9 cellular contexts compared by ENCODE assay signal in the genomic region with DNA sequence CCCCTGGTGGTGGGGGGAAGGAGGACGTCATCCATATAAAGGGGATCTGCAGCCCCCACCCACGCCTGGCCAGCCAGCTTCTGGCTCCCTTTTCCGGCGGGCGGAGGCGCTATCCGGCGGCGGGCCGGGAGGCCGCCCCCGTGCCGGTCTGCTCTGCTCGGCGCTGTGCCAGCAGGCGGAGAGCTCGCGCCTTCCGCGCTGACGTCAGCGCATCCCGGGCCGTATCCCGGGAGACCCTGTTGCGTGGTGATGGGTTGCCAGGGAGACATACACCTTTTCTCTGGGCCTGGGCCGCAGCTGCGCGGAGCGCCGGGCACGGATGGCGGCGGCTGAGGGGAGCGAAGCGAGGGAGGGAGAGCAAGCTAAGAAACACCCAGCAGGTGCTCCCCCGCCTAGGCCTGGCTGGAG. TPM values are rescaled to one million over a fixed set of nuclear protein-coding genes. Genes with fewer than 3 reads are reported as not detected.
DNase-seq lines count a peak whose midpoint lies in the region; ATAC-seq and TF ChIP-seq lines count a peak whose summit lies in the region.
"Had no signal": no experiment of that assay in that cellular context is flagged by ENCODE, and none has a peak within 500 bp of the region (broad histone marks: within the 10 kb centered on the region; RNA-seq: fewer than 3 reads in every experiment).

No MANE protein-coding gene starts in this region.

- TF ChIP-seq POLR2A in Peyer's patch (IDR thresholded peaks at IDR 0.05): no peak

- peaks cover 32% of the 10 kb centered on the region for H3K4me1 Mint-ChIP-seq in nephron

- peak overlapping the region; percentile 49 to 98 (median 90) for H3K27ac ChIP-seq in Peyer's patch

- peak; percentile 37 for DNase-seq in GOT3 (lab: John Stamatoyannopoulos, UW)
- DNase-seq in Peyer's patch: peak in 1 of 3 donors; percentile 67
- peak; percentile 76 for DNase-seq in fibroblast of gingiva (ENCODE audit: low read depth)
- no peak for DNase-seq in HAP-1 (ENCODE audit: low spot score in 2 of 2)

- no peaks in the 10 kb centered on the region for H3K9me3 ChIP-seq in Peyer's patch
- H3K9me3 ChIP-seq in HAP-1: no peaks in the 10 kb centered on the region

- H3K4me3 ChIP-seq in Peyer's patch (peak overlapping the region in 1 of 4 donors; percentile 92), HAP-1 (no peak overlapping the region)

- H3K36me3 Mint-ChIP-seq in nephron (ENCODE audit: low read depth): peaks cover 14% of the 10 kb centered on the region

- in situ Hi-C loops in HAP-1 (cut with MboI; ENCODE audit: low sequenced_read_pairs): no loop called here

- H3K4me3 Mint-ChIP-seq in nephron: peak overlapping the region; percentile 91 to 94 (median 93)

- H3K36me3 ChIP-seq in Peyer's patch (peaks cover 0 to 39% (median 0%) of the 10 kb centered on the region in 3 donors), HAP-1 (replicated peaks) (peaks cover 24% of the 10 kb centered on the region)

- no peak for ATAC-seq in HG03439 (IDR thresholded peaks at IDR 0.05; ENCODE audit: unreplicated experiment)
- ATAC-seq in GM19395 (IDR thresholded peaks at IDR 0.05; ENCODE audit: unreplicated experiment): no peak
- ATAC-seq in HG02678 (IDR thresholded peaks at IDR 0.05; ENCODE audit: unreplicated experiment): no peak
- ATAC-seq: HCT116 had no signal

- H3K4me1 ChIP-seq in Peyer's patch (peaks cover 0 to 24% (median 3%) of the 10 kb centered on the region in 4 donors), HAP-1 (no peaks in the 10 kb centered on the region)

- H3K9me3 Mint-ChIP-seq in nephron: no peaks in the 10 kb centered on the region

- no peaks in the 10 kb centered on the region for H3K27me3 ChIP-seq in Peyer's patch
- H3K27me3 ChIP-seq in HAP-1 (ENCODE audit: low read depth): no peaks in the 10 kb centered on the region

- peak overlapping the region; percentile 67 to 96 (median 89) for H3K27ac Mint-ChIP-seq in nephron

- H3K27me3 Mint-ChIP-seq in nephron (ENCODE audit: low read depth): peaks cover 3% of the 10 kb centered on the region

- TF ChIP-seq CTCF in Peyer's patch (IDR thresholded peaks at IDR 0.05): no peak
- peak in 2 of 3 experiments; percentile 8 to 10 for TF ChIP-seq CTCF in nephron (IDR thresholded peaks at IDR 0.05; ENCODE audit: unreplicated experiment in 3 of 3)

RNA-seq across cellular contexts. Expression of a gene that starts 1.1 kb away (rescaled TPM):
- 10 to 100 TPM in 3 of 4 donors, 1 to 10 TPM in 1; 5.8 to 47.9 (median 19.6) TPM for total RNA-seq in Peyer's patch

RNA-seq across cellular contexts. Expression of a gene that starts 22.9 kb away (rescaled TPM):
- 10 to 100 TPM; 11.6 to 87.8 (median 63.8) TPM for total RNA-seq in Peyer's patch

RNA-seq across cellular contexts. Expression of a gene that starts 23.0 kb away (rescaled TPM):
- 100 to 1,000 TPM in 3 of 4 donors, 10 to 100 TPM in 1; 90.8 to 307 (median 239) TPM for total RNA-seq in Peyer's patch

RNA-seq across cellular contexts. Expression of a gene that starts 24.1 kb away (rescaled TPM):
- 100 to 1,000 TPM; 209 to 295 (median 244) TPM for total RNA-seq in Peyer's patch

RNA-seq across cellular contexts. Expression of a gene that starts 39.5 kb away (rescaled TPM):
- 1 to 10 TPM in 1 of 4 donors, under 1 TPM in 1, not detected in 2; 0.54 to 2.5 TPM for total RNA-seq in Peyer's patch

Comparison
In these comparisons a context has a peak if more than half of its experiments do, and no peak if none do; other contexts are left out.
1. DNase-seq: peak in GOT3 (single experiment) and fibroblast of gingiva (single experiment); none in HAP-1 (0 of 2).
2. CTCF ChIP-seq: peak in nephron (2 of 3); none in Peyer's patch (0 of 6).